23 cellular contexts compared by ENCODE assay signal in genomic region chr6:126035764-126036163, GRCh38.
"Had no signal": no experiment of that assay in that cellular context is flagged by ENCODE, and none has a peak within 500 bp of the region (broad histone marks: within the 10 kb centered on the region; RNA-seq: fewer than 3 reads in every experiment).

No MANE protein-coding gene starts in this region.

- H3K4me3 Mint-ChIP-seq: immature natural killer cell; memory B cell; mesothelial cell of epicardium; natural killer cell; stimulated activated naive B cell treated with anti-CD40 and anti-IgM and Interleukin-4, amounts not matched to agents 10 μg/mL and 1 μg/mL and 100 μg/mL, for 72 hours; stimulated activated naive CD8-positive, alpha-beta T cell treated with anti-CD3 and anti-CD28 coated beads, Interleukin-15, amount 100 ng/mL, for 72 hours had no signal

- H3K36me3 ChIP-seq: vagina had no signal

- H3K4me1 Mint-ChIP-seq: memory B cell; stimulated activated naive B cell treated with anti-CD40 and anti-IgM and Interleukin-4, amounts not matched to agents 10 μg/mL and 1 μg/mL and 100 μg/mL, for 72 hours; stimulated activated naive CD8-positive, alpha-beta T cell treated with anti-CD3 and anti-CD28 coated beads, Interleukin-15, amount 100 ng/mL, for 72 hours had no signal

- DNase-seq: effector CD4-positive, alpha-beta T cell; heart left ventricle; hypothalamus; immature natural killer cell; left cardiac atrium; left ventricle myocardium inferior; lower lobe of right lung; natural killer cell; occipital lobe; psoas muscle; retina; stimulated activated CD4-positive, alpha-beta T cell treated with anti-CD3 and anti-CD28 coated beads, Interleukin-2, amount 100 ng/mL, for 24 hours; stimulated activated CD4-positive, alpha-beta T cell treated with anti-CD3 and anti-CD28 coated beads, Interleukin-4, amount 100 ng/mL, for 4 hours; stimulated activated naive B cell treated with anti-CD40 and anti-IgM and Interleukin-4, amounts not matched to agents 10 μg/mL and 1 μg/mL and 100 μg/mL, for 72 hours; stimulated activated naive CD8-positive, alpha-beta T cell treated with anti-CD3 and anti-CD28 coated beads, Interleukin-15, amount 100 ng/mL, for 72 hours; upper lobe of right lung had no signal

- H3K27me3 Mint-ChIP-seq: memory B cell; stimulated activated naive B cell treated with anti-CD40 and anti-IgM and Interleukin-4, amounts not matched to agents 10 μg/mL and 1 μg/mL and 100 μg/mL, for 72 hours; stimulated activated naive CD8-positive, alpha-beta T cell treated with anti-CD3 and anti-CD28 coated beads, Interleukin-15, amount 100 ng/mL, for 72 hours had no signal

- H3K4me1 ChIP-seq: psoas muscle, testis had no signal

- H3K27ac ChIP-seq: coronary artery, heart left ventricle, left ventricle myocardium inferior, lower lobe of right lung, psoas muscle, testis, tibial nerve, upper lobe of right lung, vagina had no signal

- ATAC-seq: esophagus mucosa; heart left ventricle; left cardiac atrium; lower lobe of right lung; natural killer cell; psoas muscle; stimulated activated naive B cell treated with anti-CD40 and anti-IgM and Interleukin-4, amounts not matched to agents 10 μg/mL and 1 μg/mL and 100 μg/mL, for 72 hours; stimulated activated naive CD8-positive, alpha-beta T cell treated with anti-CD3 and anti-CD28 coated beads, Interleukin-15, amount 100 ng/mL, for 72 hours; upper lobe of right lung had no signal

- H3K4me3 ChIP-seq: coronary artery, heart left ventricle, left ventricle myocardium inferior, lower lobe of right lung, psoas muscle, testis, tibial nerve, upper lobe of right lung, vagina had no signal

- H3K27me3 ChIP-seq: heart left ventricle, testis, tibial nerve, upper lobe of right lung, vagina had no signal

- H3K9me3 ChIP-seq: heart left ventricle, left ventricle myocardium inferior, lower lobe of right lung, psoas muscle, testis, tibial nerve, upper lobe of right lung, vagina had no signal

- H3K27ac Mint-ChIP-seq: immature natural killer cell; memory B cell; mesothelial cell of epicardium; natural killer cell; stimulated activated naive B cell treated with anti-CD40 and anti-IgM and Interleukin-4, amounts not matched to agents 10 μg/mL and 1 μg/mL and 100 μg/mL, for 72 hours; stimulated activated naive CD8-positive, alpha-beta T cell treated with anti-CD3 and anti-CD28 coated beads, Interleukin-15, amount 100 ng/mL, for 72 hours had no signal

- H3K9me3 Mint-ChIP-seq: immature natural killer cell; memory B cell; mesothelial cell of epicardium; natural killer cell; stimulated activated naive B cell treated with anti-CD40 and anti-IgM and Interleukin-4, amounts not matched to agents 10 μg/mL and 1 μg/mL and 100 μg/mL, for 72 hours; stimulated activated naive CD8-positive, alpha-beta T cell treated with anti-CD3 and anti-CD28 coated beads, Interleukin-15, amount 100 ng/mL, for 72 hours had no signal
